In genomic region chr9:105157178-105157583, GRCh38 we compare ENCODE assay signal across 8 cellular contexts.
DNase-seq lines count a peak whose midpoint lies in the region; ATAC-seq and TF ChIP-seq lines count a peak whose summit lies in the region.

No MANE protein-coding gene starts in this region.

- H3K4me3 ChIP-seq in SU-DHL-6 (ENCODE audit: insufficient read depth, low read length, poor library complexity, severe bottlenecking) (no peak overlapping the region), endodermal cell (ENCODE audit: low read length) (no peak overlapping the region), tibial nerve (no peak overlapping the region)

- H3F3A ChIP-seq in SU-DHL-6 (ENCODE audit: insufficient read depth) = no peaks in the 10 kb centered on the region

- H3K27ac Mint-ChIP-seq in activated naive CD4-positive, alpha-beta T cell treated with anti-CD3 and anti-CD28 coated beads for 36 hours = no peak overlapping the region
- H3K27ac Mint-ChIP-seq in endodermal cell (peak overlapping the region; percentile 42), memory B cell (no peak overlapping the region)

- H3K9me3 Mint-ChIP-seq in activated naive CD4-positive, alpha-beta T cell treated with anti-CD3 and anti-CD28 coated beads for 36 hours = no peaks in the 10 kb centered on the region
- H3K9me3 Mint-ChIP-seq in endodermal cell = no peaks in the 10 kb centered on the region
- H3K9me3 Mint-ChIP-seq in memory B cell = no peaks in the 10 kb centered on the region

- H3K27me3 ChIP-seq in SU-DHL-6 (ENCODE audit: low read length) (no peaks in the 10 kb centered on the region), endodermal cell (ENCODE audit: control insufficient read depth, insufficient read depth, low read length, poor library complexity, severe bottlenecking) (no peaks in the 10 kb centered on the region), tibial nerve (no peaks in the 10 kb centered on the region)

- CTCF ChIA-PET in activated naive CD4-positive, alpha-beta T cell treated with anti-CD3 and anti-CD28 coated beads for 36 hours (lab: Charles Lee) = interaction anchor here (0.5 to 7.5 kb wide), 7 partner anchors 89 to 379 kb away, joined by 3 to 55 read pairs (median 4); partner anchors contain the start of gene ABCA1

- no peaks in the 10 kb centered on the region for H4K20me1 ChIP-seq in SU-DHL-6 (ENCODE audit: low read depth, low read length)

- no peak overlapping the region for H3K9ac ChIP-seq in SU-DHL-6 (ENCODE audit: low read length)
- H3K9ac ChIP-seq in endodermal cell (ENCODE audit: extremely low read depth, low read length, poor library complexity, severe bottlenecking) = no peak overlapping the region

- no peak overlapping the region for H3K4me2 ChIP-seq in SU-DHL-6 (ENCODE audit: low read depth, low read length, poor library complexity, severe bottlenecking)

- TF ChIP-seq CTCF in SU-DHL-6 (IDR thresholded peaks at IDR 0.05; ENCODE audit: insufficient read depth, low read length, poor library complexity, severe bottlenecking) = peak; percentile 32
- TF ChIP-seq CTCF in endodermal cell (conservative IDR thresholded peaks at IDR 0.05) = peak; percentile 75
- TF ChIP-seq CTCF in tibial nerve (IDR thresholded peaks at IDR 0.05) = peak; percentile 30 to 73 (median 57)

- H3K36me3 ChIP-seq in SU-DHL-6 (ENCODE audit: low read length) (no peaks in the 10 kb centered on the region), endodermal cell (ENCODE audit: control insufficient read depth, insufficient read depth, low read length) (no peaks in the 10 kb centered on the region), tibial nerve (no peaks in the 10 kb centered on the region)

- H3K4me3 Mint-ChIP-seq in activated naive CD4-positive, alpha-beta T cell treated with anti-CD3 and anti-CD28 coated beads for 36 hours = no peak overlapping the region
- H3K4me3 Mint-ChIP-seq in endodermal cell (no peak overlapping the region), memory B cell (no peak overlapping the region)

- H3K27me3 Mint-ChIP-seq in activated naive CD4-positive, alpha-beta T cell treated with anti-CD3 and anti-CD28 coated beads for 36 hours (ENCODE audit: low read depth) = no peaks in the 10 kb centered on the region
- no peaks in the 10 kb centered on the region for H3K27me3 Mint-ChIP-seq in endodermal cell (ENCODE audit: insufficient read depth)
- no peaks in the 10 kb centered on the region for H3K27me3 Mint-ChIP-seq in memory B cell

- no peak overlapping the region for H2AFZ ChIP-seq in SU-DHL-6 (ENCODE audit: low read depth, low read length, severe bottlenecking)

- no peak overlapping the region for H3K27ac ChIP-seq in SU-DHL-6 (ENCODE audit: low read depth, low read length)
- H3K27ac ChIP-seq in endodermal cell (ENCODE audit: low read depth, low read length) = no peak overlapping the region
- H3K27ac ChIP-seq in tibial nerve = peak overlapping the region in 1 of 4 donors; percentile 42

- intact Hi-C loops in activated naive CD4-positive, alpha-beta T cell treated with anti-CD3 and anti-CD28 coated beads for 36 hours (cut with micrococcal nuclease) = loop anchor here (1.0 to 5.0 kb wide), 9 partner anchors 30 to 535 kb away; partner anchors contain the start of genes NIPSNAP3A, SLC44A1 and TMEM38B

- H3K9me2 ChIP-seq in SU-DHL-6 (replicated peaks; ENCODE audit: insufficient read depth, low read length) = no peaks in the 10 kb centered on the region

- WGBS in endodermal cell (ENCODE audit: insufficient coverage in 1 of 2, insufficient read length in 1 of 2), 2 experiments = 45 to 56% methylated on average over 4 of the region's 4 CpGs
- 3 to 21% methylated on average over 4 of the region's 4 CpGs for WGBS in tibial nerve, 2 donors

- TF ChIP-seq POLR2A in tibial nerve (IDR thresholded peaks at IDR 0.05) = no peak

- peak; percentile 46 for DNase-seq in activated naive CD4-positive, alpha-beta T cell treated with anti-CD3 and anti-CD28 coated beads for 36 hours
- no peak for DNase-seq in activated naive CD4-positive, alpha-beta T cell (lab: John Stamatoyannopoulos, UW)
- DNase-seq in LoVo (ENCODE audit: low spot score) = peak; percentile 50
- DNase-seq in endodermal cell = peak; percentile 65
- peak; percentile 16 to 28 for DNase-seq in memory B cell (ENCODE audit: low spot score in 2 of 2)
- peak; percentile 30 for DNase-seq in tibial nerve (ENCODE audit: low spot score in 2 of 2)

- H3K4me1 ChIP-seq in endodermal cell (ENCODE audit: control insufficient read depth, insufficient read depth, low read length) = no peaks in the 10 kb centered on the region
- H3K4me1 ChIP-seq in tibial nerve = peaks cover 0 to 21% (median 1%) of the 10 kb centered on the region in 4 donors

- ATAC-seq in GM21737 (IDR thresholded peaks at IDR 0.05; ENCODE audit: unreplicated experiment) (peak; percentile 83), memory B cell (ENCODE audit: low read depth) (peak; percentile 65)

- H3K79me2 ChIP-seq in SU-DHL-6 (ENCODE audit: insufficient read depth, low read length) = no peaks in the 10 kb centered on the region

- peaks cover 16% of the 10 kb centered on the region for H3K4me1 Mint-ChIP-seq in activated naive CD4-positive, alpha-beta T cell treated with anti-CD3 and anti-CD28 coated beads for 36 hours (ENCODE audit: low read depth)
- peaks cover 7% of the 10 kb centered on the region for H3K4me1 Mint-ChIP-seq in endodermal cell
- H3K4me1 Mint-ChIP-seq in memory B cell = peaks cover 12% of the 10 kb centered on the region

- no peaks in the 10 kb centered on the region for H3K36me3 Mint-ChIP-seq in activated naive CD4-positive, alpha-beta T cell treated with anti-CD3 and anti-CD28 coated beads for 36 hours (ENCODE audit: low read depth)
- H3K36me3 Mint-ChIP-seq in endodermal cell (ENCODE audit: low read depth) (no peaks in the 10 kb centered on the region), memory B cell (no peaks in the 10 kb centered on the region)

- TF ChIP-seq EP300 in tibial nerve (IDR thresholded peaks at IDR 0.05) = peak; percentile 65 to 70

- no peaks in the 10 kb centered on the region for H3K9me3 ChIP-seq in SU-DHL-6 (ENCODE audit: insufficient read depth, low read length)
- no peaks in the 10 kb centered on the region for H3K9me3 ChIP-seq in endodermal cell (ENCODE audit: control insufficient read depth, low read length)
- no peaks in the 10 kb centered on the region for H3K9me3 ChIP-seq in tibial nerve

Comparison
In these comparisons a context has a peak if more than half of its experiments do, and no peak if none do; other contexts are left out.
1. DNase-seq: peak in activated naive CD4-positive, alpha-beta T cell treated with anti-CD3 and anti-CD28 coated beads for 36 hours (single experiment), LoVo (single experiment), endodermal cell (single experiment), memory B cell (2 of 2) and tibial nerve (2 of 2); none in activated naive CD4-positive, alpha-beta T cell (0 of 4).
2. Peak in every context shown above with its lines, with median percentiles within 50 percentile points of each other: CTCF ChIP-seq.